8 cellular contexts compared by ENCODE assay signal in genomic region chr17:488993-489757, GRCh38.
DNase-seq lines count a peak whose midpoint lies in the region; ATAC-seq lines count a peak whose summit lies in the region.

No MANE protein-coding gene starts in this region.

- H3K36me3 Mint-ChIP-seq in stimulated activated naive B cell treated with anti-CD40 and anti-IgM and Interleukin-4, amounts not matched to agents 10 μg/mL and 1 μg/mL and 100 μg/mL, for 72 hours = no peaks in the 10 kb centered on the region

- peak; percentile 43 to 47 for ATAC-seq in stimulated activated naive B cell treated with anti-CD40 and anti-IgM and Interleukin-4, amounts not matched to agents 10 μg/mL and 1 μg/mL and 100 μg/mL, for 72 hours (replicated peaks)

- H3K4me1 Mint-ChIP-seq in stimulated activated naive B cell treated with anti-CD40 and anti-IgM and Interleukin-4, amounts not matched to agents 10 μg/mL and 1 μg/mL and 100 μg/mL, for 72 hours = peaks cover 10 to 14% of the 10 kb centered on the region in 2 donors

- H3K27me3 Mint-ChIP-seq in stimulated activated naive B cell treated with anti-CD40 and anti-IgM and Interleukin-4, amounts not matched to agents 10 μg/mL and 1 μg/mL and 100 μg/mL, for 72 hours = peaks cover 21 to 27% of the 10 kb centered on the region in 2 donors

- peak overlapping the region; percentile 73 to 85 for H3K4me3 Mint-ChIP-seq in stimulated activated naive B cell treated with anti-CD40 and anti-IgM and Interleukin-4, amounts not matched to agents 10 μg/mL and 1 μg/mL and 100 μg/mL, for 72 hours

- DNase-seq in EL (peak; percentile 52), adipocyte (ENCODE audit: low read depth) (no peak), UCSD-AML1 (lab: John Stamatoyannopoulos, UW; ENCODE audit: unreplicated experiment) (no peak), NCI-H128 (lab: John Stamatoyannopoulos, UW; ENCODE audit: unreplicated experiment) (no peak), superior temporal gyrus (ENCODE audit: extremely low spot score) (no peak)
- DNase-seq in stimulated activated naive B cell treated with anti-CD40 and anti-IgM and Interleukin-4, amounts not matched to agents 10 μg/mL and 1 μg/mL and 100 μg/mL, for 72 hours = no peak

- H3K9ac ChIP-seq in HUES6 (ENCODE audit: low read length) (no peak overlapping the region), adipocyte (ENCODE audit: low read length) (peak overlapping the region; percentile 25), iPS-20b (ENCODE audit: low read depth, low read length) (0 out of 2 replicates have a peak overlapping the region, but pooled peaks have one; percentile 41)

- H3K27ac Mint-ChIP-seq in stimulated activated naive B cell treated with anti-CD40 and anti-IgM and Interleukin-4, amounts not matched to agents 10 μg/mL and 1 μg/mL and 100 μg/mL, for 72 hours = peak overlapping the region; percentile 89

- no peaks in the 10 kb centered on the region for H3K36me3 ChIP-seq in HUES6 (ENCODE audit: control insufficient read depth, insufficient read depth, low read length)
- no peaks in the 10 kb centered on the region for H3K36me3 ChIP-seq in adipocyte (ENCODE audit: control insufficient read depth, insufficient read depth, low read length, severe bottlenecking)
- H3K36me3 ChIP-seq in iPS-20b (ENCODE audit: insufficient read depth, low read depth, low read length) = no peaks in the 10 kb centered on the region

- no peak overlapping the region for H3K27ac ChIP-seq in HUES6 (ENCODE audit: low read depth, low read length)
- H3K27ac ChIP-seq in iPS-20b (ENCODE audit: low read length) = no peak overlapping the region

- H3K9me3 ChIP-seq in HUES6 (ENCODE audit: control insufficient read depth, insufficient read depth, low read depth, low read length) = no peaks in the 10 kb centered on the region
- no peaks in the 10 kb centered on the region for H3K9me3 ChIP-seq in adipocyte (ENCODE audit: control insufficient read depth, low read length)
- no peaks in the 10 kb centered on the region for H3K9me3 ChIP-seq in iPS-20b (ENCODE audit: insufficient read depth, low read depth, low read length)

- H3K4me1 ChIP-seq in HUES6 (ENCODE audit: control insufficient read depth, insufficient read depth, low read length) (peaks cover 19% of the 10 kb centered on the region), adipocyte (ENCODE audit: control insufficient read depth, insufficient read depth, low read length) (peaks cover 3% of the 10 kb centered on the region), iPS-20b (ENCODE audit: insufficient read depth, low read length) (peaks cover 3% of the 10 kb centered on the region; the same call in 1 of the 2 replicates)

- H3K9me3 Mint-ChIP-seq in stimulated activated naive B cell treated with anti-CD40 and anti-IgM and Interleukin-4, amounts not matched to agents 10 μg/mL and 1 μg/mL and 100 μg/mL, for 72 hours = no peaks in the 10 kb centered on the region

- H3K4me3 ChIP-seq in HUES6 (ENCODE audit: low read depth, low read length) (peak overlapping the region; percentile 60), adipocyte (ENCODE audit: low read length) (peak overlapping the region; percentile 66), iPS-20b (ENCODE audit: low read length) (peak overlapping the region; percentile 72)

- H3K27me3 ChIP-seq in HUES6 (ENCODE audit: control insufficient read depth, insufficient read depth, low read length) = peaks cover 33% of the 10 kb centered on the region
- H3K27me3 ChIP-seq in adipocyte (replicated peaks; ENCODE audit: control insufficient read depth, insufficient read depth, low read length) = no peaks in the 10 kb centered on the region
- peaks cover 33% of the 10 kb centered on the region for H3K27me3 ChIP-seq in iPS-20b (ENCODE audit: insufficient read depth, low read length)
